Comparison of ENCODE assay signal across 1 cellular context in the genomic region with DNA sequence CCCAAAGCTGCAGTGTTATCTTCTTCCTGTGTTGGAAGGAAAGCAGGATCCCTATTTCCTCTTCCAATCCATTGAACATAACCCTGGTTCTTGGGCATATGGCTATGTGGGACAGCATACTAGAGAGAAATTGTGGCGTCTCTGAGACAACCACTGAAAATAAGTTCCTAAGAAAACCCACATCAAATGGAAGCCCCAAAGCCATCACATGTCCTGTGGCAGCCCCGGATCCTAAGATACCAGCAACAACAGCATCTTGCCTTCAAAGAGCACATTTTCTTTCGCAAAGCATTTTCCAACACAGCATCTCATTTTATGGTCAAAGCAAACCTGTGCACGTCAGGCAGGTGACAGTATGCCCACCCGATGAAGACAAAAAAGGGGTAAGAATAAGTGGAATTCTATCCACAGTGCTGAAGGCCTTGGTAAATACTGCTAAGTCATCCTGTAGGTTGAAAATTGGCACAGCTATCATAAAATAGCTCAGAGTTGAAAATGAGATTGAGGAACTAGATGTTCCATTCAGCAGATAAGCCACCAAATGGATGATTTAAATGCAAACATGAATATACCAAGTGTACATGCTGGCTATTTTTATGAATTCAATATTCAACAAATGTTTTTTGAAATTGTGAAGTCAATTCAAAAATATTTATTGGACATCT.
A peak's percentile ranks its signal among the peaks of the same experiment; 100 is the strongest.
TF ChIP-seq lines count a peak whose summit lies in the region.

No MANE protein-coding gene starts in this region.

TF ChIP-seq in HepG2, 621 proteins besides CTCF, POLR2A, EP300 and RAD21:
- TF ChIP-seq ZNF441 (CRISPR knock-in tag; IDR thresholded peaks at IDR 0.05; ENCODE audit: borderline replicate concordance) (no peak), NFE2L2 (IDR thresholded peaks at IDR 0.05; ENCODE audit: low read length) (peak; percentile 41; the same call in 1 of the 2 replicates)
